ENCODE assay signal across 21 cellular contexts in genomic region chr7:131536361-131536849, GRCh38.
"Had no signal": no experiment of that assay in that cellular context is flagged by ENCODE, and none has a peak within 500 bp of the region (broad histone marks: within the 10 kb centered on the region; RNA-seq: fewer than 3 reads in every experiment).

No MANE protein-coding gene starts in this region.

- H3K4me1 ChIP-seq: parathyroid adenoma had no signal

- H2AFZ ChIP-seq: parathyroid adenoma had no signal

- ATAC-seq: activated CD8-positive, alpha-beta T cell treated with anti-CD3 and anti-CD28 coated beads for 36 hours; activated naive CD4-positive, alpha-beta T cell treated with anti-CD3 and anti-CD28 coated beads, Interleukin-2, amount 50 U/mL, for 72 hours; activated T-cell treated with anti-CD3 and anti-CD28 coated beads, Interleukin-2, amount 50 U/mL, for 4 hours; T-helper 17 cell had no signal

- H3K36me3 Mint-ChIP-seq: activated naive CD4-positive, alpha-beta T cell treated with anti-CD3 and anti-CD28 coated beads, Interleukin-2, amount 50 U/mL, for 72 hours; naive B cell had no signal

- H3K27me3 ChIP-seq: tibial nerve had no signal

- H3K27ac ChIP-seq: parathyroid adenoma, tibial nerve had no signal

- H3K4me3 Mint-ChIP-seq: activated CD8-positive, alpha-beta T cell treated with anti-CD3 and anti-CD28 coated beads for 36 hours; activated T-cell treated with anti-CD3 and anti-CD28 coated beads, Interleukin-2, amount 50 U/mL, for 4 hours; central memory CD8-positive, alpha-beta T cell; naive B cell; T-helper 17 cell had no signal

- H3K9ac ChIP-seq: parathyroid adenoma had no signal

- H3K27me3 Mint-ChIP-seq: activated CD8-positive, alpha-beta T cell treated with anti-CD3 and anti-CD28 coated beads for 36 hours; naive B cell; T-helper 17 cell had no signal

- H3K27ac Mint-ChIP-seq: activated CD8-positive, alpha-beta T cell treated with anti-CD3 and anti-CD28 coated beads for 36 hours; activated naive CD4-positive, alpha-beta T cell treated with anti-CD3 and anti-CD28 coated beads, Interleukin-2, amount 50 U/mL, for 72 hours; T-helper 17 cell had no signal

- H3K79me2 ChIP-seq: parathyroid adenoma had no signal

- H3K4me1 Mint-ChIP-seq: central memory CD8-positive, alpha-beta T cell; naive B cell had no signal

- DNase-seq: activated CD4-positive, alpha-beta T cell treated with anti-CD3 and anti-CD28 coated beads for 48 hours; activated CD8-positive, alpha-beta T cell treated with anti-CD3 and anti-CD28 coated beads for 36 hours; activated effector memory CD4-positive, alpha-beta T cell treated with Interleukin-2 at 50 U/mL for 16 hours; activated T-cell treated with anti-CD3 and anti-CD28 coated beads, Interleukin-2, amount 50 U/mL, for 4 hours; amniotic stem cell; cortex of kidney; effector CD4-positive, alpha-beta T cell; foreskin fibroblast; left cardiac atrium; naive B cell; stimulated activated CD4-positive, alpha-beta T cell treated with anti-CD3 and anti-CD28 coated beads, Interleukin-15, amount 100 ng/mL, for 24 hours; stimulated activated CD4-positive, alpha-beta T cell treated with anti-CD3 and anti-CD28 coated beads, Interleukin-4, amount 100 ng/mL, for 1 hour; stimulated activated naive CD4-positive, alpha-beta T cell; substantia nigra; T-helper 17 cell had no signal

- FAIRE-seq: endothelial cell of umbilical vein had no signal

- H3K9me3 ChIP-seq: tibial nerve had no signal

- H3K4me3 ChIP-seq: lung, tibial nerve had no signal

- H3K9me3 Mint-ChIP-seq: activated CD8-positive, alpha-beta T cell treated with anti-CD3 and anti-CD28 coated beads for 36 hours; activated naive CD4-positive, alpha-beta T cell treated with anti-CD3 and anti-CD28 coated beads, Interleukin-2, amount 50 U/mL, for 72 hours; activated T-cell treated with anti-CD3 and anti-CD28 coated beads, Interleukin-2, amount 50 U/mL, for 4 hours; central memory CD8-positive, alpha-beta T cell; naive B cell had no signal

- H3K36me3 ChIP-seq: tibial nerve had no signal
